1 cellular context compared by ENCODE assay signal in genomic region chr2:8002765-8003393, GRCh38.
TF ChIP-seq lines count a peak whose summit lies in the region.

No MANE protein-coding gene starts in this region.

TF ChIP-seq in SK-N-SH treated with all-trans-retinoic acid at 6 μM for 48 hours, 23 proteins besides CTCF, POLR2A, EP300 and RAD21 (continued from another document):
- TF ChIP-seq TSHZ2 (CRISPR knock-in tag; IDR thresholded peaks at IDR 0.05) = no peak
- TF ChIP-seq PPARA (CRISPR knock-in tag; IDR thresholded peaks at IDR 0.05; ENCODE audit: borderline replicate concordance) = no peak
- TF ChIP-seq OSR1 (CRISPR knock-in tag; IDR thresholded peaks at IDR 0.05) = no peak
